In genomic region chr11:86211619-86212018, GRCh38 we compare ENCODE assay signal across 15 cellular contexts. TPM values are rescaled to one million over a fixed set of nuclear protein-coding genes. Genes with fewer than 3 reads are reported as not detected.
DNase-seq lines count a peak whose midpoint lies in the region; ATAC-seq and TF ChIP-seq lines count a peak whose summit lies in the region.
"Had no signal": no experiment of that assay in that cellular context is flagged by ENCODE, and none has a peak within 500 bp of the region (broad histone marks: within the 10 kb centered on the region; RNA-seq: fewer than 3 reads in every experiment).

No MANE protein-coding gene starts in this region.

- H3K4me3 Mint-ChIP-seq in CD8-positive, alpha-beta memory T cell: no peak overlapping the region
- no peak overlapping the region for H3K4me3 Mint-ChIP-seq in activated naive CD8-positive, alpha-beta T cell treated with anti-CD3 and anti-CD28 coated beads for 36 hours
- H3K4me3 Mint-ChIP-seq: endodermal cell, neural progenitor cell had no signal

- no peak for TF ChIP-seq CTCF in GM06990 (IDR thresholded peaks at IDR 0.05; ENCODE audit: insufficient read depth, low read length, poor library complexity, severe bottlenecking)

- no peaks in the 10 kb centered on the region for H3K27me3 ChIP-seq in GM06990 (replicated peaks; ENCODE audit: control insufficient read depth, insufficient read depth, low read length)
- no peaks in the 10 kb centered on the region for H3K27me3 ChIP-seq in CD8-positive, alpha-beta memory T cell (ENCODE audit: insufficient read depth, low read length, poor library complexity, severe bottlenecking)
- H3K27me3 ChIP-seq: left lung, neural progenitor cell had no signal

- H3K36me3 ChIP-seq in GM06990 (ENCODE audit: control insufficient read depth, insufficient read depth, low read length): no peaks in the 10 kb centered on the region
- H3K36me3 ChIP-seq in CD8-positive, alpha-beta memory T cell (ENCODE audit: insufficient read depth, low read length): no peaks in the 10 kb centered on the region
- H3K36me3 ChIP-seq: left lung, neural progenitor cell had no signal

- H3K9me3 ChIP-seq in CD8-positive, alpha-beta memory T cell (ENCODE audit: low read length): no peaks in the 10 kb centered on the region
- H3K9me3 ChIP-seq: left lung had no signal

- peak; percentile 48 for DNase-seq in GM06990 (ENCODE audit: extremely low read depth, insufficient read length)
- DNase-seq in CD8-positive, alpha-beta memory T cell: no peak
- no peak for DNase-seq in islet precursor cell
- no peak for DNase-seq in activated naive CD8-positive, alpha-beta T cell treated with anti-CD3 and anti-CD28 coated beads for 36 hours
- no peak for DNase-seq in middle frontal gyrus (ENCODE audit: extremely low spot score, low spot score)
- DNase-seq: EL; endodermal cell; left lung; NCI-H446 treated with DMSO at 0.1 percent for 48 hours; Right ventricle myocardium superior; stimulated activated CD8-positive, alpha-beta memory T cell treated with anti-CD3 and anti-CD28 coated beads, Interleukin-4, amount 100 ng/mL, for 48 hours had no signal

- ATAC-seq in GM18867 (IDR thresholded peaks at IDR 0.05; ENCODE audit: unreplicated experiment) (peak; percentile 67), GM21723 (IDR thresholded peaks at IDR 0.05; ENCODE audit: unreplicated experiment) (peak; percentile 67), HG03442 (IDR thresholded peaks at IDR 0.05; ENCODE audit: unreplicated experiment) (peak; percentile 66)
- ATAC-seq: left lung had no signal

- H3K27ac ChIP-seq in CD8-positive, alpha-beta memory T cell (ENCODE audit: low read depth, low read length): no peak overlapping the region
- H3K27ac ChIP-seq: left lung, neural progenitor cell had no signal

- POLR2A ChIA-PET in CD8-positive, alpha-beta memory T cell (lab: Charles Lee): no interaction called here

- H3K4me1 ChIP-seq in CD8-positive, alpha-beta memory T cell (ENCODE audit: insufficient read depth, low read length): no peaks in the 10 kb centered on the region
- H3K4me1 ChIP-seq: neural progenitor cell had no signal

- H3K36me3 Mint-ChIP-seq in CD8-positive, alpha-beta memory T cell: no peaks in the 10 kb centered on the region
- peaks cover 18% of the 10 kb centered on the region for H3K36me3 Mint-ChIP-seq in activated naive CD8-positive, alpha-beta T cell treated with anti-CD3 and anti-CD28 coated beads for 36 hours
- H3K36me3 Mint-ChIP-seq: neural progenitor cell had no signal

- H3K4me1 Mint-ChIP-seq in CD8-positive, alpha-beta memory T cell: peaks cover 0 to 8% (median 3%) of the 10 kb centered on the region in 3 donors
- peaks cover 45% of the 10 kb centered on the region for H3K4me1 Mint-ChIP-seq in activated naive CD8-positive, alpha-beta T cell treated with anti-CD3 and anti-CD28 coated beads for 36 hours
- H3K4me1 Mint-ChIP-seq: endodermal cell, neural progenitor cell had no signal

- no peak overlapping the region for H3K4me3 ChIP-seq in GM06990 (replicated peaks; ENCODE audit: low read depth, low read length)
- no peak overlapping the region for H3K4me3 ChIP-seq in CD8-positive, alpha-beta memory T cell (ENCODE audit: low read length)
- H3K4me3 ChIP-seq: left lung, neural progenitor cell had no signal

- peaks cover 1 to 4% of the 10 kb centered on the region in 2 donors for H3K27me3 Mint-ChIP-seq in CD8-positive, alpha-beta memory T cell
- H3K27me3 Mint-ChIP-seq in activated naive CD8-positive, alpha-beta T cell treated with anti-CD3 and anti-CD28 coated beads for 36 hours: no peaks in the 10 kb centered on the region

- H3K27ac Mint-ChIP-seq in CD8-positive, alpha-beta memory T cell: no peak overlapping the region
- no peak overlapping the region for H3K27ac Mint-ChIP-seq in activated naive CD8-positive, alpha-beta T cell treated with anti-CD3 and anti-CD28 coated beads for 36 hours
- H3K27ac Mint-ChIP-seq: endodermal cell, neural progenitor cell had no signal

- no peaks in the 10 kb centered on the region for H3K9me3 Mint-ChIP-seq in CD8-positive, alpha-beta memory T cell
- peaks cover 16% of the 10 kb centered on the region for H3K9me3 Mint-ChIP-seq in activated naive CD8-positive, alpha-beta T cell treated with anti-CD3 and anti-CD28 coated beads for 36 hours
- H3K9me3 Mint-ChIP-seq: endodermal cell had no signal

- CTCF ChIA-PET in CD8-positive, alpha-beta memory T cell (lab: Charles Lee): interaction anchor here (1.2 to 1.3 kb wide), 2 partner anchors 9 to 18 kb away, joined by 3 to 5 read pairs; no protein-coding TSS in a partner anchor

RNA-seq across cellular contexts. Expression of gene EED, which starts 32.9 kb away (rescaled TPM):
- 100 to 1,000 TPM; 188 to 190 TPM for total RNA-seq in CD8-positive, alpha-beta memory T cell
- 23.6 TPM for polyA plus RNA-seq in CD8-positive, alpha-beta memory T cell
- total RNA-seq in activated naive CD8-positive, alpha-beta T cell treated with anti-CD3 and anti-CD28 coated beads for 36 hours: 10 to 100 TPM; 85.3 to 86.7 TPM
